In the genomic region with DNA sequence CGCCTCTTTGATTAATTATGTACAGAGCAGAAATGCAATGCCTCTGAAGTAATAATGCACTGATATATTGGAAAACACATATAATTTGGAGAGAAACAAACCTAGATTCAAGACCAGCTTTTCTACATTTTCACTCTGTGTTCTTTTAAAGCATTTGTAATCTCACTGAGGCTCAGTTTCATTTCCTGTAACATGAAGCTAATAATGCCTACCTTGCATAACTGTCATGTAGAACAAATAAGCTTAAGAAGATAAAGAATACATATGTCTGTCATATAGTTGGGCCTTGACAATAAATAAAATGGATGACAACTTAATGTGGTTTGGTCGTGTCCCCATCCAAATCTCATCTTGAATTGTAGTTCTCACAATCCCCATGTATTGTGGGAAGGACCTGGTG, we compare ENCODE assay signal across 27 cellular contexts. TPM values are rescaled to one million over a fixed set of nuclear protein-coding genes. Genes with fewer than 3 reads are reported as not detected.
"Had no signal": no experiment of that assay in that cellular context is flagged by ENCODE, and none has a peak within 500 bp of the region (broad histone marks: within the 10 kb centered on the region; RNA-seq: fewer than 3 reads in every experiment).

No MANE protein-coding gene starts in this region.

- H3K9me3 ChIP-seq: SK-N-SH had no signal

- H3K36me3 Mint-ChIP-seq: activated naive CD8-positive, alpha-beta T cell; brain had no signal

- H3K27me3 Mint-ChIP-seq: activated naive CD8-positive, alpha-beta T cell; brain; central memory CD8-positive, alpha-beta T cell had no signal

- ATAC-seq: activated CD4-positive, CD25-positive, alpha-beta regulatory T cell treated with anti-CD3 and anti-CD28 coated beads, Interleukin-2, amount 50 U/mL, for 24 hours; activated CD8-positive, alpha-beta T cell treated with anti-CD3 and anti-CD28 coated beads, Interleukin-2, amount 10 ng/mL, durations not matched to agents 7 days and 5 days; Panc1; Right ventricle myocardium inferior had no signal

- H3K9me3 Mint-ChIP-seq: brain had no signal

- H3K27ac Mint-ChIP-seq: activated CD8-positive, alpha-beta T cell treated with anti-CD3 and anti-CD28 coated beads, Interleukin-2, amount 10 ng/mL, durations not matched to agents 7 days and 5 days; activated naive CD8-positive, alpha-beta T cell had no signal

- H3K4me3 Mint-ChIP-seq: activated CD8-positive, alpha-beta T cell treated with anti-CD3 and anti-CD28 coated beads, Interleukin-2, amount 10 ng/mL, durations not matched to agents 7 days and 5 days; activated naive CD8-positive, alpha-beta T cell; brain; central memory CD8-positive, alpha-beta T cell had no signal

- DNase-seq: activated CD4-positive, alpha-beta T cell treated with anti-CD3 and anti-CD28 coated beads for 48 hours; activated CD4-positive, alpha-beta T cell treated with anti-CD3 and anti-CD28 coated beads, Interleukin-2, amount 50 U/mL, for 4 hours; activated CD8-positive, alpha-beta memory T cell treated with anti-CD3 and anti-CD28 coated beads, Interleukin-2, amount 50 U/mL, for 48 hours; activated CD8-positive, alpha-beta T cell treated with anti-CD3 and anti-CD28 coated beads, Interleukin-2, amount 10 ng/mL, durations not matched to agents 7 days and 5 days; activated naive CD4-positive, alpha-beta T cell treated with Interleukin-2 at 50 U/mL for 16 hours; activated T-cell treated with anti-CD3 and anti-CD28 coated beads, Interleukin-2, amount 50 U/mL, for 1 hour; amygdala; NCI-H1105 treated with DMSO at 0.1 percent for 48 hours; NCI-H146; NCI-H187 treated with DMSO at 0.1 percent for 48 hours; NCI-H2081 treated with DMSO at 0.1 percent for 48 hours; NCI-H2171; NCI-H2227 treated with DMSO at 0.1 percent for 48 hours; NCI-H446 treated with DMSO at 0.1 percent for 48 hours; NCI-H524 treated with DMSO at 0.1 percent for 48 hours; NCI-H774; OCI-M1; RPMI8226; SK-N-SH; T-helper 1 cell had no signal

- H3K4me1 Mint-ChIP-seq: central memory CD8-positive, alpha-beta T cell had no signal

RNA-seq across cellular contexts. Expression of a gene that starts 35.3 kb away (rescaled TPM):
- total RNA-seq: activated CD8-positive, alpha-beta T cell treated with anti-CD3 and anti-CD28 coated beads, Interleukin-2, amount 10 ng/mL, durations not matched to agents 7 days and 5 days; T-helper 2 cell treated with Interferon-gamma antibody and Interleukin-4, amounts not matched to agents 100 ng/mL and 5 ng/mL, for 36 hours had no signal
